In genomic region chr6:32009537-32009936, GRCh38 we compare ENCODE assay signal across 4 cellular contexts. TPM values are rescaled to one million over a fixed set of nuclear protein-coding genes. Genes with fewer than 3 reads are reported as not detected.
"Had no signal": no experiment of that assay in that cellular context is flagged by ENCODE, and none has a peak within 500 bp of the region (broad histone marks: within the 10 kb centered on the region; RNA-seq: fewer than 3 reads in every experiment).

No MANE protein-coding gene starts in this region.

RNA-seq across cellular contexts. Expression of gene C4B, which starts 5.1 kb away (rescaled TPM):
- polyA plus RNA-seq: IgD-negative memory B cell had no signal

RNA-seq across cellular contexts. Expression of gene CYP21A2, which starts 28.7 kb away (rescaled TPM):
- total RNA-seq: M059J, SK-MEL-5 had no signal
- polyA plus RNA-seq: IgD-negative memory B cell, SK-N-SH had no signal
